ENCODE assay signal across 8 cellular contexts in the genomic region with DNA sequence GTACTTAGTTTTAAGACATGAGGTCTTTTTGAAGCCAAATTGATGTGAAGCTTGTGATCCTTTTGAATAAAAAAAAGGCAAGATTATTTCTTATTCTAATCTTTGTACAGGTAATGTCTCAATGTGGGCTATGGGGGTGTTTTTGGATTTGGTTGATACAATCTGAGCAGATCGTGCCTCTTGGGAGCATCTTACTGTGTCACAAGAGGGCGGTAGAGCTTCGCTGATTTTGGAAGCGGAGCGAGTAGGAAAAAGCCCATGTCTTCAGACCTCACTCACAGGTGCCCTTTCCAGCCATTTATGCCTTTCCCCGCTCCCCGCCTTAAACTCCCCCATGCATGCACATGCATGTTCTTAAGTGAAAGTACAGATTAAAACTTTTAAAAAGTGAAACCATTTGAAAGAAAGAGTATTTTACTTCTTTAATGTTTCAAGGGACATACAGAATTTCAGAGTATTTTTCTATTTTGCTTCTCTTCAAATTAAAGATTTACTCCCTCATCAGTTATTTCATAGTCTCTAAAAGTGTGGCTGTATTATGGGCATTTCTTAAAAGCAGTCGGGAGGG. TPM values are rescaled to one million over a fixed set of nuclear protein-coding genes. Genes with fewer than 3 reads are reported as not detected.
A peak's percentile ranks its signal among the peaks of the same experiment; 100 is the strongest.
DNase-seq lines count a peak whose midpoint lies in the region; ATAC-seq lines count a peak whose summit lies in the region.

No MANE protein-coding gene starts in this region.

- ATAC-seq in HG02981 (IDR thresholded peaks at IDR 0.05; ENCODE audit: unreplicated experiment), result peak; percentile 59

- DNase-seq in GF-D8 (lab: John Stamatoyannopoulos, UW), result peak; percentile 46
- DNase-seq in NCI-H446 (lab: John Stamatoyannopoulos, UW), result peak; percentile 67 to 87
- peak; percentile 72 for DNase-seq in activated CD4-positive, alpha-beta T cell treated with anti-CD3 and anti-CD28 coated beads for 48 hours
- DNase-seq in effector CD4-positive, alpha-beta T cell, result peak; percentile 35
- peak; percentile 73 to 80 for DNase-seq in lung microvascular endothelial cell (ENCODE audit: low read depth in 2 of 2)
- peak; percentile 27 to 32 for DNase-seq in stimulated activated CD8-positive, alpha-beta memory T cell treated with anti-CD3 and anti-CD28 coated beads, Interleukin-2, amount 100 ng/mL, for 48 hours (ENCODE audit: low read depth in 2 of 2)
- DNase-seq in T1000 (lab: John Stamatoyannopoulos, UW), result no peak

RNA-seq across cellular contexts. Expression of gene DDX25, which starts 18.8 kb away (rescaled TPM):
- under 0.01 TPM in 1 of 2 replicates, not detected in the other for total RNA-seq in lung microvascular endothelial cell

RNA-seq across cellular contexts. Expression of gene PUS3, which starts 20.1 kb away (rescaled TPM):
- 7.2 and 8.3 TPM in 2 replicates for total RNA-seq in lung microvascular endothelial cell

RNA-seq across cellular contexts. Expression of gene VSIG10L2, which starts 22.7 kb away (rescaled TPM):
- total RNA-seq in lung microvascular endothelial cell, result not detected in 2 replicates

RNA-seq across cellular contexts. Expression of gene HYLS1, which starts 35.6 kb away (rescaled TPM):
- total RNA-seq in lung microvascular endothelial cell, result 5.0 and 6.9 TPM in 2 replicates
